Comparison of ENCODE assay signal across 17 cellular contexts in the genomic region with DNA sequence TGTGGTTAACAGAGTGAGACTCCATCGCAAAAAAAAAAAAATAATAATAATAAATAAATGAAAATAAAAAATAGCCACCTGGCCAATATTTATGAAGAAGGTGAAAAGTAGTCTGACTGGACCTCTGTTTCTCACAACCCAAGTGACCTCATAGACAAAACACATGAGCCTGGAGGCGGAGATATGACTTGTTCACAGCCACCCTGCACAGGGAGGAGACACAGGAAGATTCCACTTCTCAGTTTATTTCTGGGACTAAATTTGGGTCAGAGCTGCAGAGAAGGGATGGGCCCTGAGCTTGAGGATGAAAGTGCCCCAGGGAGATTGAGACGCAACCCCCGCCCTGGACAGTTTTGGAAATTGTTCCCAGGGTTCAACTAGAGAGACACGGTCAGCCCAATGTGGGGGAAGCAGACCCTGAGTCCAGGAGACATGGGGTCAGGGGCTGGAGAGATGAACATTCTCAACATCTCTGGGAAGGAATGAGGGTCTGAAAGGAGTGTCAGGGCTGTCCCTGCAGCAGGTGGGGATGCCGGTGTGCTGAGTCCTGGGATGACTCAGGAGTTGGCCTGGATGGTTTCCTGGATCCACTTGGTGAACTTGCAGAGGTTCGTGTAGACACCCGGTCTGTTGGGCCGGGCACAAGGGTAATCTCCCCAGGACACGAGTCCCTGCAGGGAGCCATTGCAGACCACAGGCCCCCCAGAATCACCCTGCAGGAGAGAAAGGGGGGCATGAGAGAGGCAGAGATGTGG. TPM values are rescaled to one million over a fixed set of nuclear protein-coding genes. Genes with fewer than 3 reads are reported as not detected.
DNase-seq lines count a peak whose midpoint lies in the region; ATAC-seq and TF ChIP-seq lines count a peak whose summit lies in the region.
"Had no signal": no experiment of that assay in that cellular context is flagged by ENCODE, and none has a peak within 500 bp of the region (broad histone marks: within the 10 kb centered on the region; RNA-seq: fewer than 3 reads in every experiment).

No MANE protein-coding gene starts in this region.

- no CpG with 5 or more reads among the region's 10 CpGs for WGBS in neuronal stem cell (ENCODE audit: extremely low coverage in 2 of 2, insufficient read length in 2 of 2, insufficient replicate concordance in 1 of 2), 2 donors

- no peak overlapping the region for H3K14ac ChIP-seq in neuronal stem cell (ENCODE audit: low read length)

- no peak overlapping the region for H3K9ac ChIP-seq in neuronal stem cell (ENCODE audit: low read depth, low read length, poor library complexity)

- H2BK5ac ChIP-seq in neuronal stem cell (ENCODE audit: low read length) = no peak overlapping the region

- DNase-seq in MG63 (peak; percentile 69), RWPE1 (ENCODE audit: low spot score) (peak; percentile 59), epithelial cell of prostate (ENCODE audit: low read depth, low spot score) (no peak), neuronal stem cell (ENCODE audit: low spot score) (no peak), T-cell (no peak), NCI-H187 (lab: John Stamatoyannopoulos, UW) (no peak), NOMO-1 (lab: John Stamatoyannopoulos, UW; ENCODE audit: unreplicated experiment in 2 of 2) (no peak)
- DNase-seq: ACHN; C1 segment of cervical spinal cord; Calu3; CD4-positive, alpha-beta T cell; DMS 273 treated with DMSO at 0.1 percent for 48 hours; H7 had no signal

- no peak overlapping the region for H3K4me3 Mint-ChIP-seq in T-cell
- H3K4me3 Mint-ChIP-seq: CD4-positive, alpha-beta T cell had no signal

- no peak overlapping the region for H2BK120ac ChIP-seq in neuronal stem cell (ENCODE audit: low read depth, low read length)

- no peak overlapping the region for H3K23ac ChIP-seq in neuronal stem cell (ENCODE audit: low read depth, low read length, poor library complexity)

- H3K36me3 ChIP-seq in MG63 = peaks cover 20% of the 10 kb centered on the region
- H3K36me3 ChIP-seq in neuronal stem cell (replicated peaks in 1 of 2; ENCODE audit: control insufficient read depth in 2 of 2, insufficient read depth in 2 of 2, low read length in 2 of 2) = no peaks in the 10 kb centered on the region

- H2AK5ac ChIP-seq in neuronal stem cell (ENCODE audit: low read depth, low read length) = peak overlapping the region; percentile 19

- no peak for TF ChIP-seq CTCF in RWPE1 (conservative IDR thresholded peaks at IDR 0.05; ENCODE audit: low read depth)

- ATAC-seq in T-cell (replicated peaks in 1 of 4) (no peak), HG03439 (IDR thresholded peaks at IDR 0.05; ENCODE audit: unreplicated experiment) (no peak)

- no peak overlapping the region for H2AFZ ChIP-seq in neuronal stem cell (ENCODE audit: low read length)

- H2BK12ac ChIP-seq in neuronal stem cell (ENCODE audit: low read length) = no peak overlapping the region

- H3K27ac Mint-ChIP-seq in T-cell = no peak overlapping the region
- H3K27ac Mint-ChIP-seq: CD4-positive, alpha-beta T cell had no signal

- no peak overlapping the region for H3K27ac ChIP-seq in RWPE1
- H3K27ac ChIP-seq in epithelial cell of prostate = peak overlapping the region; percentile 87
- no peak overlapping the region for H3K27ac ChIP-seq in neuronal stem cell (replicated peaks; ENCODE audit: low read length)
- H3K27ac ChIP-seq: HL-60 had no signal

- peaks cover 0 to 7% (median 5%) of the 10 kb centered on the region in 3 donors for H3K9me3 Mint-ChIP-seq in T-cell

- no peak overlapping the region for H3K4ac ChIP-seq in neuronal stem cell (ENCODE audit: low read length)

- H3K4me3 ChIP-seq in MG63 (no peak overlapping the region), neuronal stem cell (ENCODE audit: low read length in 2 of 2) (peak overlapping the region in 1 of 2 donors; percentile 18)

- no peak overlapping the region for H4K8ac ChIP-seq in neuronal stem cell (ENCODE audit: low read depth, low read length)

- no peak overlapping the region for H3K18ac ChIP-seq in neuronal stem cell (ENCODE audit: low read length)

- no peaks in the 10 kb centered on the region for H3K79me1 ChIP-seq in neuronal stem cell (ENCODE audit: low read depth, low read length)

- no peak overlapping the region for H2BK15ac ChIP-seq in neuronal stem cell (ENCODE audit: low read length)

- no peaks in the 10 kb centered on the region for H3K4me1 Mint-ChIP-seq in T-cell

- peaks cover 5% of the 10 kb centered on the region for H3K9me3 ChIP-seq in MG63
- peaks cover 0 to 1% of the 10 kb centered on the region in 2 donors for H3K9me3 ChIP-seq in neuronal stem cell (replicated peaks in 1 of 2; ENCODE audit: control insufficient read depth in 2 of 2, insufficient read depth in 1 of 2, low read depth in 1 of 2, low read length in 2 of 2)

- CTCF ChIA-PET in RWPE1 (lab: Yijun Ruan, JAX) = no interaction called here
- CTCF ChIA-PET in T-cell (lab: Charles Lee) = no interaction called here

- POLR2A ChIA-PET in RWPE1 (lab: Yijun Ruan, JAX; ENCODE audit: low non-redundant PET) = interaction anchor here (0.6 kb wide), 1 partner anchor 517 kb away, joined by 3 read pairs; no protein-coding TSS in a partner anchor
- POLR2A ChIA-PET in T-cell (lab: Charles Lee) = no interaction called here

- H4K91ac ChIP-seq in neuronal stem cell (ENCODE audit: low read depth, low read length, poor library complexity) = no peak overlapping the region

- H3K27me3 ChIP-seq in MG63 (peaks cover 3% of the 10 kb centered on the region; the same call in 1 of the 2 replicates), neuronal stem cell (ENCODE audit: control insufficient read depth in 3 of 3, insufficient read depth in 3 of 3, low read depth in 1 of 3, low read length in 3 of 3) (no peaks in the 10 kb centered on the region)

- H3K27me3 Mint-ChIP-seq in T-cell = peaks cover 38 to 41% of the 10 kb centered on the region in 2 donors

- no peaks in the 10 kb centered on the region for H3K36me3 Mint-ChIP-seq in T-cell

- H3K4me2 ChIP-seq in neuronal stem cell (ENCODE audit: insufficient read depth, low read length, poor library complexity, severe bottlenecking) = no peak overlapping the region

- no peaks in the 10 kb centered on the region for H3K4me1 ChIP-seq in neuronal stem cell (ENCODE audit: control insufficient read depth in 2 of 2, insufficient read depth in 1 of 2, low read depth in 1 of 2, low read length in 2 of 2)

RNA-seq across cellular contexts. Expression of gene KLK5, which starts 9.6 kb away (rescaled TPM):
- total RNA-seq in MG63 (2014; rRNA removed; shearing (Covaris generic); ENCODE audit: low replicate concordance) = 278 and 454 TPM in 2 replicates
- polyA plus RNA-seq in neuronal stem cell (2013, experiment 1 of 2) = not detected
- polyA plus RNA-seq in neuronal stem cell (2013, experiment 2 of 2) = not detected
- total RNA-seq in T-cell = not detected
- total RNA-seq: A172; CD4-positive, alpha-beta T cell; Daoy; H7 had no signal

RNA-seq across cellular contexts. Expression of gene KLK6, which starts 26.1 kb away (rescaled TPM):
- 4.8 and 8.5 TPM in 2 replicates for total RNA-seq in MG63 (2014; rRNA removed; shearing (Covaris generic); ENCODE audit: low replicate concordance)
- polyA plus RNA-seq in neuronal stem cell (2013, experiment 1 of 2) = 0.57 TPM
- polyA plus RNA-seq in neuronal stem cell (2013, experiment 2 of 2) = 0.53 TPM
- total RNA-seq in T-cell = not detected
- total RNA-seq: CD4-positive, alpha-beta T cell; Daoy had no signal

RNA-seq across cellular contexts. Expression of gene KLK4, which starts 32.1 kb away (rescaled TPM):
- total RNA-seq in MG63 (2014; rRNA removed; shearing (Covaris generic); ENCODE audit: low replicate concordance) = not detected in 2 replicates
- not detected for polyA plus RNA-seq in neuronal stem cell (2013, experiment 1 of 2)
- polyA plus RNA-seq in neuronal stem cell (2013, experiment 2 of 2) = not detected
- total RNA-seq in T-cell = not detected
- total RNA-seq: A172; Calu3; CD4-positive, alpha-beta T cell; Daoy; H7 had no signal

RNA-seq across cellular contexts. Expression of gene KLK7, which starts 40.5 kb away (rescaled TPM):
- total RNA-seq in MG63 (2014; rRNA removed; shearing (Covaris generic); ENCODE audit: low replicate concordance) = 17.9 and 31.4 TPM in 2 replicates
- polyA plus RNA-seq in neuronal stem cell (2013, experiment 1 of 2) = 0.47 TPM
- 0.37 TPM for polyA plus RNA-seq in neuronal stem cell (2013, experiment 2 of 2)
- not detected for total RNA-seq in T-cell
- total RNA-seq: A172; CD4-positive, alpha-beta T cell; Daoy had no signal

RNA-seq across cellular contexts. Expression of gene KLK8, which starts 58.2 kb away (rescaled TPM):
- total RNA-seq in MG63 (2014; rRNA removed; shearing (Covaris generic); ENCODE audit: low replicate concordance) = not detected in 2 replicates
- 2.1 TPM for polyA plus RNA-seq in neuronal stem cell (2013, experiment 1 of 2)
- 1.1 TPM for polyA plus RNA-seq in neuronal stem cell (2013, experiment 2 of 2)
- not detected for total RNA-seq in T-cell
- total RNA-seq: A172; CD4-positive, alpha-beta T cell; Daoy had no signal

Comparison
In these comparisons a context has a peak if more than half of its experiments do, and no peak if none do; other contexts are left out.
1. DNase-seq: peak in MG63 (single experiment) and RWPE1 (single experiment); none in epithelial cell of prostate (single experiment), neuronal stem cell (single experiment), T-cell (0 of 34), NCI-H187 (0 of 2) and NOMO-1 (0 of 2).
2. RNA of gene KLK5, which starts 9.6 kb away (total RNA-seq): 278 to 454 TPM in MG63; not detected in T-cell; every median in the first group is over 100 times any median in the second.